Comparison of ENCODE assay signal across 14 cellular contexts in genomic region chr9:31259824-31260223, GRCh38.
A peak's percentile ranks its signal among the peaks of the same experiment; 100 is the strongest.
DNase-seq lines count a peak whose midpoint lies in the region; ATAC-seq and TF ChIP-seq lines count a peak whose summit lies in the region.
"Had no signal": no experiment of that assay in that cellular context is flagged by ENCODE, and none has a peak within 500 bp of the region (broad histone marks: within the 10 kb centered on the region; RNA-seq: fewer than 3 reads in every experiment).

No MANE protein-coding gene starts in this region.

- peaks cover 11% of the 10 kb centered on the region for H3K4me1 Mint-ChIP-seq in activated CD8-positive, alpha-beta T cell treated with anti-CD3 and anti-CD28 coated beads for 36 hours (ENCODE audit: low read depth)
- peaks cover 5% of the 10 kb centered on the region for H3K4me1 Mint-ChIP-seq in activated CD8-positive, alpha-beta T cell treated with anti-CD3 and anti-CD28 coated beads, Interleukin-2, amount 10 ng/mL, durations not matched to agents 7 days and 5 days (ENCODE audit: low read depth)
- no peaks in the 10 kb centered on the region for H3K4me1 Mint-ChIP-seq in glutamatergic neuron (ENCODE audit: low read depth, unreplicated experiment)

- POLR2A ChIA-PET in activated CD8-positive, alpha-beta T cell treated with anti-CD3 and anti-CD28 coated beads for 36 hours (lab: Charles Lee) = no interaction called here
- POLR2A ChIA-PET in activated CD8-positive, alpha-beta T cell treated with anti-CD3 and anti-CD28 coated beads, Interleukin-2, amount 10 ng/mL, durations not matched to agents 7 days and 5 days (lab: Charles Lee) = no interaction called here

- H3K4me1 ChIP-seq in mucosa of descending colon (ENCODE audit: low read depth) = no peaks in the 10 kb centered on the region
- H3K4me1 ChIP-seq: gastroesophageal sphincter, suprapubic skin had no signal

- no peaks in the 10 kb centered on the region for H3K9me3 ChIP-seq in mucosa of descending colon
- H3K9me3 ChIP-seq: gastroesophageal sphincter, suprapubic skin had no signal

- H3K9me3 Mint-ChIP-seq in activated CD8-positive, alpha-beta T cell treated with anti-CD3 and anti-CD28 coated beads for 36 hours = no peaks in the 10 kb centered on the region
- H3K9me3 Mint-ChIP-seq in activated CD8-positive, alpha-beta T cell treated with anti-CD3 and anti-CD28 coated beads, Interleukin-2, amount 10 ng/mL, durations not matched to agents 7 days and 5 days (ENCODE audit: insufficient read depth) = no peaks in the 10 kb centered on the region
- H3K9me3 Mint-ChIP-seq in glutamatergic neuron (ENCODE audit: unreplicated experiment) = no peaks in the 10 kb centered on the region
- H3K9me3 Mint-ChIP-seq: activated CD4-positive, alpha-beta memory T cell treated with anti-CD3 and anti-CD28 coated beads, Interleukin-2, amount 10 ng/mL, durations not matched to agents 7 days and 5 days had no signal

- no peak for DNase-seq in activated CD8-positive, alpha-beta T cell treated with anti-CD3 and anti-CD28 coated beads for 36 hours
- no peak for DNase-seq in activated CD8-positive, alpha-beta T cell treated with anti-CD3 and anti-CD28 coated beads, Interleukin-2, amount 10 ng/mL, durations not matched to agents 7 days and 5 days
- DNase-seq in NCI-H774 (lab: John Stamatoyannopoulos, UW) (peak; percentile 11), mucosa of descending colon (no peak), glutamatergic neuron (no peak)
- DNase-seq: activated CD4-positive, alpha-beta memory T cell treated with anti-CD3 and anti-CD28 coated beads, Interleukin-2, amount 10 ng/mL, durations not matched to agents 7 days and 5 days; caudate nucleus; NCI-H524 treated with DMSO at 0.1 percent for 48 hours; RPMI8226 had no signal

- CTCF ChIA-PET in activated CD8-positive, alpha-beta T cell treated with anti-CD3 and anti-CD28 coated beads for 36 hours (lab: Charles Lee) = no interaction called here
- CTCF ChIA-PET in activated CD8-positive, alpha-beta T cell treated with anti-CD3 and anti-CD28 coated beads, Interleukin-2, amount 10 ng/mL, durations not matched to agents 7 days and 5 days (lab: Charles Lee) = no interaction called here

- no peak overlapping the region for H3K4me3 Mint-ChIP-seq in activated CD8-positive, alpha-beta T cell treated with anti-CD3 and anti-CD28 coated beads for 36 hours
- no peak overlapping the region for H3K4me3 Mint-ChIP-seq in activated CD8-positive, alpha-beta T cell treated with anti-CD3 and anti-CD28 coated beads, Interleukin-2, amount 10 ng/mL, durations not matched to agents 7 days and 5 days
- H3K4me3 Mint-ChIP-seq in glutamatergic neuron (ENCODE audit: unreplicated experiment) = no peak overlapping the region
- H3K4me3 Mint-ChIP-seq: activated CD4-positive, alpha-beta memory T cell treated with anti-CD3 and anti-CD28 coated beads, Interleukin-2, amount 10 ng/mL, durations not matched to agents 7 days and 5 days had no signal

- H3K27ac Mint-ChIP-seq in activated CD8-positive, alpha-beta T cell treated with anti-CD3 and anti-CD28 coated beads for 36 hours = peak overlapping the region; percentile 2
- no peak overlapping the region for H3K27ac Mint-ChIP-seq in activated CD8-positive, alpha-beta T cell treated with anti-CD3 and anti-CD28 coated beads, Interleukin-2, amount 10 ng/mL, durations not matched to agents 7 days and 5 days
- no peak overlapping the region for H3K27ac Mint-ChIP-seq in glutamatergic neuron (ENCODE audit: unreplicated experiment)
- H3K27ac Mint-ChIP-seq: activated CD4-positive, alpha-beta memory T cell treated with anti-CD3 and anti-CD28 coated beads, Interleukin-2, amount 10 ng/mL, durations not matched to agents 7 days and 5 days had no signal

- no peaks in the 10 kb centered on the region for H3K27me3 Mint-ChIP-seq in activated CD8-positive, alpha-beta T cell treated with anti-CD3 and anti-CD28 coated beads for 36 hours
- no peaks in the 10 kb centered on the region for H3K27me3 Mint-ChIP-seq in activated CD8-positive, alpha-beta T cell treated with anti-CD3 and anti-CD28 coated beads, Interleukin-2, amount 10 ng/mL, durations not matched to agents 7 days and 5 days (ENCODE audit: low read depth)
- no peaks in the 10 kb centered on the region for H3K27me3 Mint-ChIP-seq in glutamatergic neuron (ENCODE audit: unreplicated experiment)
- H3K27me3 Mint-ChIP-seq: activated CD4-positive, alpha-beta memory T cell treated with anti-CD3 and anti-CD28 coated beads, Interleukin-2, amount 10 ng/mL, durations not matched to agents 7 days and 5 days had no signal

- no peaks in the 10 kb centered on the region for H3K36me3 ChIP-seq in mucosa of descending colon (ENCODE audit: low read depth)
- H3K36me3 ChIP-seq: gastroesophageal sphincter, suprapubic skin had no signal

- H3K36me3 Mint-ChIP-seq in activated CD8-positive, alpha-beta T cell treated with anti-CD3 and anti-CD28 coated beads for 36 hours (ENCODE audit: low read depth) = no peaks in the 10 kb centered on the region
- H3K36me3 Mint-ChIP-seq in activated CD8-positive, alpha-beta T cell treated with anti-CD3 and anti-CD28 coated beads, Interleukin-2, amount 10 ng/mL, durations not matched to agents 7 days and 5 days (ENCODE audit: low read depth) = no peaks in the 10 kb centered on the region
- no peaks in the 10 kb centered on the region for H3K36me3 Mint-ChIP-seq in glutamatergic neuron (ENCODE audit: unreplicated experiment)

- no peak for TF ChIP-seq CTCF in activated CD8-positive, alpha-beta T cell treated with anti-CD3 and anti-CD28 coated beads for 36 hours (IDR thresholded peaks at IDR 0.05)
- TF ChIP-seq CTCF in mucosa of descending colon (IDR thresholded peaks at IDR 0.05) = no peak
- TF ChIP-seq CTCF in glutamatergic neuron (IDR thresholded peaks at IDR 0.05; ENCODE audit: partially characterized antibody, unreplicated experiment) = no peak

- intact Hi-C loops in activated CD8-positive, alpha-beta T cell treated with anti-CD3 and anti-CD28 coated beads for 36 hours (cut with micrococcal nuclease) = no loop called here
- intact Hi-C loops in mucosa of descending colon (cut with DNase I, micrococcal nuclease) = no loop called here

- ATAC-seq in activated CD8-positive, alpha-beta T cell treated with anti-CD3 and anti-CD28 coated beads for 36 hours = peak; percentile 37
- no peak for ATAC-seq in activated CD8-positive, alpha-beta T cell treated with anti-CD3 and anti-CD28 coated beads, Interleukin-2, amount 10 ng/mL, durations not matched to agents 7 days and 5 days
- ATAC-seq in HG02610 (IDR thresholded peaks at IDR 0.05; ENCODE audit: unreplicated experiment) (peak; percentile 92), mucosa of descending colon (peak; percentile 38), GM21737 (IDR thresholded peaks at IDR 0.05; ENCODE audit: unreplicated experiment) (no peak), HG02588 (IDR thresholded peaks at IDR 0.05; ENCODE audit: unreplicated experiment) (no peak)
- ATAC-seq: gastroesophageal sphincter had no signal

- H3K4me3 ChIP-seq in mucosa of descending colon = no peak overlapping the region
- H3K4me3 ChIP-seq: gastroesophageal sphincter, suprapubic skin had no signal

Comparison
In these comparisons a context has a peak if more than half of its experiments do, and no peak if none do; other contexts are left out.
1. ATAC-seq: peak in activated CD8-positive, alpha-beta T cell treated with anti-CD3 and anti-CD28 coated beads for 36 hours (single experiment), HG02610 (single experiment) and mucosa of descending colon (single experiment); none in activated CD8-positive, alpha-beta T cell treated with anti-CD3 and anti-CD28 coated beads, Interleukin-2, amount 10 ng/mL, durations not matched to agents 7 days and 5 days (single experiment), GM21737 (single experiment) and HG02588 (single experiment).